ENCODE assay signal across 24 cellular contexts in the genomic region with DNA sequence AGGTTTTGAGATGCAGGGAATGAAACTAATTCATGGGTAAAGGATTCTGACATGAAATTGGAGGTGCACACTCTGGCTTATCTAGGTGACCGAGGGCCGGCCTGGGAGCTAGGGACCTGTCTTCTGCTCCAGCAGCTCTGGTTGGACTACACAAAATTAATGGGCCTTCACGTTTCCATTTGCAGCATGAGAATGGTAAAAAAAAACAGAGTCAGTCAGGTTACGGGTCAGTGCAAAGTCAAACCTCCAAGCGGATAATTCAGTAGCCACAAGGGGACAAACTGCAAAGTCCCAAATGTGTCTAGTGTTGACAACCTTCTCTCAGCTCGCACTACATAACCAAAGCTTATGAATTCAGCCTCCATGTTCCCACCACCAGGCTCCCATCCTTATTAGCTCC.
DNase-seq lines count a peak whose midpoint lies in the region; FAIRE-seq and TF ChIP-seq lines count a peak whose summit lies in the region.
"Had no signal": no experiment of that assay in that cellular context is flagged by ENCODE, and none has a peak within 500 bp of the region (broad histone marks: within the 10 kb centered on the region; RNA-seq: fewer than 3 reads in every experiment).

No MANE protein-coding gene starts in this region.

- no peaks in the 10 kb centered on the region for H3K27me3 ChIP-seq in Karpas-422 (ENCODE audit: low read length)
- no peaks in the 10 kb centered on the region for H3K27me3 ChIP-seq in bronchial epithelial cell (ENCODE audit: control insufficient read depth, insufficient read depth, low read length)
- H3K27me3 ChIP-seq in smooth muscle cell (ENCODE audit: low read depth) = no peaks in the 10 kb centered on the region

- no peak overlapping the region for H3K4me3 ChIP-seq in Karpas-422 (ENCODE audit: low read length)
- no peak overlapping the region for H3K4me3 ChIP-seq in bronchial epithelial cell (ENCODE audit: low read depth, low read length)
- no peak overlapping the region for H3K4me3 ChIP-seq in smooth muscle cell
- H3K4me3 ChIP-seq: A549, GM23248 had no signal

- H3K4me2 ChIP-seq in Karpas-422 (ENCODE audit: low read depth, low read length, poor library complexity, severe bottlenecking) = peak overlapping the region; percentile 7
- no peak overlapping the region for H3K4me2 ChIP-seq in smooth muscle cell
- H3K4me2 ChIP-seq: A549 had no signal

- H3K9me3 Mint-ChIP-seq in immature natural killer cell = peaks cover 0 to 27% (median 12%) of the 10 kb centered on the region in 6 donors
- H3K9me3 Mint-ChIP-seq: CD8-positive, alpha-beta T cell had no signal

- peaks cover 71% of the 10 kb centered on the region for H3K4me1 ChIP-seq in Karpas-422 (ENCODE audit: low read length)
- no peaks in the 10 kb centered on the region for H3K4me1 ChIP-seq in smooth muscle cell (ENCODE audit: low read depth)
- H3K4me1 ChIP-seq: A549, Caco-2 had no signal

- no peaks in the 10 kb centered on the region for H3K36me3 Mint-ChIP-seq in immature natural killer cell
- H3K36me3 Mint-ChIP-seq: CD4-positive, CD25-positive, alpha-beta regulatory T cell; CD8-positive, alpha-beta T cell had no signal

- H3K27ac ChIP-seq in Karpas-422 (ENCODE audit: low read length) (peak overlapping the region; percentile 33; the same call in 1 of the 2 replicates), smooth muscle cell (ENCODE audit: low read depth) (peak overlapping the region; percentile 94)
- H3K27ac ChIP-seq: A549, GM23248 had no signal

- H3K36me3 ChIP-seq in Karpas-422 (ENCODE audit: insufficient read depth, low read length) (no peaks in the 10 kb centered on the region), bronchial epithelial cell (ENCODE audit: control insufficient read depth, insufficient read depth, low read length) (no peaks in the 10 kb centered on the region), smooth muscle cell (ENCODE audit: low read depth) (no peaks in the 10 kb centered on the region)

- H3K9me2 ChIP-seq in Karpas-422 (replicated peaks; ENCODE audit: insufficient read depth, low read length) = no peaks in the 10 kb centered on the region

- H3K27me3 Mint-ChIP-seq in immature natural killer cell (ENCODE audit: low read depth in 3 of 3) = peaks cover 0 to 12% (median 3%) of the 10 kb centered on the region in 3 donors
- H3K27me3 Mint-ChIP-seq: CD4-positive, CD25-positive, alpha-beta regulatory T cell had no signal

- H3K4me1 Mint-ChIP-seq in immature natural killer cell = peaks cover 13 to 17% of the 10 kb centered on the region in 2 donors
- H3K4me1 Mint-ChIP-seq: CD4-positive, CD25-positive, alpha-beta regulatory T cell had no signal

- WGBS in smooth muscle cell (ENCODE audit: low lambda C conversion rate) = 92% methylated on average over 6 of the region's 6 CpGs

- DNase-seq in Karpas-422 (peak; percentile 79), bronchial epithelial cell (ENCODE audit: low read depth) (no peak), immature natural killer cell (no peak), smooth muscle cell (lab: John Stamatoyannopoulos, UW; ENCODE audit: unreplicated experiment) (no peak), LoVo (ENCODE audit: low spot score) (no peak), Ammon's horn (ENCODE audit: low spot score) (no peak)
- no peak for DNase-seq in activated naive CD4-positive, alpha-beta T cell treated with Interleukin-2 at 50 U/mL for 16 hours
- DNase-seq: 8988T; ACHN; AML-193; C1 segment of cervical spinal cord; Caco-2; CD4-positive, CD25-positive, alpha-beta regulatory T cell; CD8-positive, alpha-beta T cell; DMS153; DND-41; GM23248; H7; HCEC 1CT had no signal

- peak; percentile 28 for FAIRE-seq in bronchial epithelial cell (lab: Jason Lieb, UNC)
- FAIRE-seq: A549, G401.6, GM12892, GM19239, H1 had no signal

- no peaks in the 10 kb centered on the region for H3F3A ChIP-seq in smooth muscle cell (ENCODE audit: low read depth)

- H3K4me3 Mint-ChIP-seq in immature natural killer cell = peak overlapping the region in 1 of 5 donors; percentile 42
- H3K4me3 Mint-ChIP-seq: CD4-positive, CD25-positive, alpha-beta regulatory T cell; CD8-positive, alpha-beta T cell had no signal

- H3K27ac Mint-ChIP-seq in immature natural killer cell = peak overlapping the region in 5 of 6 donors; percentile 24 to 91 (median 81)
- H3K27ac Mint-ChIP-seq: CD4-positive, CD25-positive, alpha-beta regulatory T cell; CD8-positive, alpha-beta T cell had no signal

- no peaks in the 10 kb centered on the region for H3K79me2 ChIP-seq in Karpas-422 (ENCODE audit: low read length)
- no peaks in the 10 kb centered on the region for H3K79me2 ChIP-seq in smooth muscle cell (ENCODE audit: low read depth)

- no peak overlapping the region for H3K9ac ChIP-seq in Karpas-422 (ENCODE audit: low read length)
- H3K9ac ChIP-seq in smooth muscle cell (ENCODE audit: low read depth) = no peak overlapping the region
- H3K9ac ChIP-seq: GM23248 had no signal

- H4K20me1 ChIP-seq in Karpas-422 (ENCODE audit: insufficient read depth, low read depth, low read length) (no peaks in the 10 kb centered on the region), smooth muscle cell (ENCODE audit: low read depth) (no peaks in the 10 kb centered on the region)

- H2AFZ ChIP-seq in Karpas-422 (ENCODE audit: low read length) (peak overlapping the region; percentile 65; the same call in 1 of the 2 replicates), smooth muscle cell (ENCODE audit: low read depth) (no peak overlapping the region)
- H2AFZ ChIP-seq: GM23248 had no signal

- TF ChIP-seq CTCF in bronchial epithelial cell (IDR thresholded peaks at IDR 0.05; ENCODE audit: insufficient read depth, low read length, severe bottlenecking) = no peak
- TF ChIP-seq CTCF in smooth muscle cell (IDR thresholded peaks at IDR 0.05; ENCODE audit: borderline replicate concordance, insufficient read depth, poor library complexity, severe bottlenecking) = no peak

- no peaks in the 10 kb centered on the region for H3K9me3 ChIP-seq in Karpas-422 (ENCODE audit: low read length)
- no peaks in the 10 kb centered on the region for H3K9me3 ChIP-seq in smooth muscle cell (replicated peaks; ENCODE audit: low read depth)
- H3K9me3 ChIP-seq: A549, Caco-2 had no signal
